Comparison of ENCODE assay signal across 21 cellular contexts in the genomic region with DNA sequence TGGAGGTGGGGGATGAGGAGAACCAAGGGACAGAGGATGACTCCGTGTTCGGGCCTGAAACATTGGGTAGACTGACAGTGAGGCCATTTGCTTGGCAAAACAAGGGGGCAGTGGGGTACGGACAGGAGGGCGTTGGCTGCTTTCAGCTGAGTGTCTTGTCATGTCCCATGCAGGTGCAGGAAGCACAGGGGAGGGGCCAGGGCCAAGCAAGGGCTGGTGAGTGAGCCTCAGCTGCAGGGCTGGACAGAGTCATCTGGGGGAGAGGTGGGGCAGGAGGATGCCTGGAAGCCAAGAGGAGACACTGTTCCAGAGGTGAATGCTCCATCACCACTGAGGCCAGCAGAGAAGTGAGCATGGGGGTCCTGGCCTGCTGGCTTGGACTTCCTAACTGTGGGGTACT.
"Had no signal": no experiment of that assay in that cellular context is flagged by ENCODE, and none has a peak within 500 bp of the region (broad histone marks: within the 10 kb centered on the region; RNA-seq: fewer than 3 reads in every experiment).

No MANE protein-coding gene starts in this region.

- H3K36me3 ChIP-seq: cardiac muscle cell, left ventricle myocardium inferior, neutrophil, stomach, thoracic aorta had no signal

- DNase-seq: activated CD4-positive, alpha-beta T cell treated with anti-CD3 and anti-CD28 coated beads, Interleukin-2, amount 50 U/mL, for 1 hour; activated effector memory CD4-positive, alpha-beta T cell treated with anti-CD3 and anti-CD28 coated beads, Interleukin-2, amount 50 U/mL, for 16 hours; activated T-cell treated with anti-CD3 and anti-CD28 coated beads, Interleukin-2, amount 50 U/mL, for 4 hours; hippocampal formation; kidney; left ventricle myocardium inferior; mucosa of descending colon; naive thymus-derived CD4-positive, alpha-beta T cell; stimulated activated CD4-positive, alpha-beta T cell treated with anti-CD3 and anti-CD28 coated beads, Interleukin-4, amount 100 ng/mL, for 4 hours; stimulated activated CD8-positive, alpha-beta memory T cell treated with anti-CD3 and anti-CD28 coated beads, Interleukin-4, amount 100 ng/mL, for 48 hours; stomach; T-helper 9 cell had no signal

- H3K4me3 ChIP-seq: cardiac muscle cell, dorsolateral prefrontal cortex, left ventricle myocardium inferior, mucosa of descending colon, skin epidermis, stomach, thoracic aorta had no signal

- ATAC-seq: activated CD4-positive, CD25-positive, alpha-beta regulatory T cell treated with anti-CD3 and anti-CD28 coated beads, Interleukin-2, amount 50 U/mL, for 24 hours; activated T-cell treated with anti-CD3 and anti-CD28 coated beads, Interleukin-2, amount 50 U/mL, for 4 hours; esophagus mucosa; naive thymus-derived CD4-positive, alpha-beta T cell; right cardiac atrium; T-cell had no signal

- H3K27ac ChIP-seq: cardiac muscle cell, dorsolateral prefrontal cortex, left ventricle myocardium inferior, neutrophil, skin epidermis, stomach, thoracic aorta had no signal

- H3K9me3 ChIP-seq: mucosa of descending colon, neutrophil, thoracic aorta had no signal
